In the genomic region with DNA sequence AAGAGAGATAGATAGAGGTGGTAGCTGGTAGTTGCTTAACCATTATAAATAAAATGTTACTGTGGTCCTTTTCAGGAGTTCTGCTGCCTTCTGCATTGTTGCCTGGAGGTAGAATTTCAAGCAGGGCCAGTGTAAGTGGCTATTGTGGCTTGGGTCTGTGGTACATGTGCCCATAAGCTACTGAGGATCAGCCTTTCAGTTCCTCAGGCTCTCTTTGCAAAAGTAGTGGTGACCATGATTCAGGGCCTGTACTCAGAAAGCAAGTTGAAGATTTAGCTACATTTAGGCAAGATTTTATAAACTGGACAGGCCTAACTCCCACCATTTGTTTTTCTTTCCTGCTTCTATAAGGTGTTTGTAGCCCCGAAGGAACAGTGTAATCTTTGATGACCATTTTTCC, we compare ENCODE assay signal across 14 cellular contexts.
DNase-seq lines count a peak whose midpoint lies in the region; ATAC-seq and TF ChIP-seq lines count a peak whose summit lies in the region.
"Had no signal": no experiment of that assay in that cellular context is flagged by ENCODE, and none has a peak within 500 bp of the region (broad histone marks: within the 10 kb centered on the region; RNA-seq: fewer than 3 reads in every experiment).

No MANE protein-coding gene starts in this region.

- peaks cover 9% of the 10 kb centered on the region for H3K4me1 ChIP-seq in CD4-positive, CD25-positive, alpha-beta regulatory T cell (ENCODE audit: control insufficient read depth, insufficient read depth, low read length, poor library complexity, severe bottlenecking)
- H3K4me1 ChIP-seq in hepatocyte (ENCODE audit: insufficient read depth) (peaks cover 17% of the 10 kb centered on the region), stomach (peaks cover 0 to 21% (median 9%) of the 10 kb centered on the region in 4 donors)

- peak overlapping the region in 2 of 3 donors; percentile 91 to 94 for H3K27ac Mint-ChIP-seq in CD4-positive, CD25-positive, alpha-beta regulatory T cell
- H3K27ac Mint-ChIP-seq: activated B cell treated with CpG ODN at 0.5 μM for 24 hours had no signal

- peak overlapping the region; percentile 80 for H3K9ac ChIP-seq in SK-N-MC (ENCODE audit: insufficient read length)

- peak overlapping the region; percentile 57 for H3K4me2 ChIP-seq in hepatocyte

- no peak for ATAC-seq in CD4-positive, CD25-positive, alpha-beta regulatory T cell (ENCODE audit: low read depth in 2 of 2)

- DNase-seq in CD4-positive, CD25-positive, alpha-beta regulatory T cell = no peak
- DNase-seq in SK-N-MC (ENCODE audit: low read depth, low spot score) (no peak), hepatocyte (ENCODE audit: low spot score) (no peak), stomach (no peak), KG1 (lab: John Stamatoyannopoulos, UW) (no peak), NCI-H82 (lab: John Stamatoyannopoulos, UW) (no peak), inferior parietal cortex (ENCODE audit: extremely low spot score) (no peak)
- DNase-seq in activated CD8-positive, alpha-beta memory T cell treated with anti-CD3 and anti-CD28 coated beads, Interleukin-2, amount 50 U/mL, for 4 hours = no peak
- DNase-seq: activated B cell treated with CpG ODN at 0.5 μM for 24 hours, amniotic stem cell, mesendoderm, MG63, NCI-H2171 had no signal

- H3K9me2 ChIP-seq in hepatocyte (replicated peaks; ENCODE audit: insufficient read depth) = no peaks in the 10 kb centered on the region

- H3K9me3 Mint-ChIP-seq in CD4-positive, CD25-positive, alpha-beta regulatory T cell = peaks cover 0 to 5% (median 0%) of the 10 kb centered on the region in 7 donors
- H3K9me3 Mint-ChIP-seq: activated B cell treated with CpG ODN at 0.5 μM for 24 hours had no signal

- H3K79me2 ChIP-seq in hepatocyte = no peaks in the 10 kb centered on the region

- no peaks in the 10 kb centered on the region for H3K36me3 ChIP-seq in CD4-positive, CD25-positive, alpha-beta regulatory T cell (ENCODE audit: control insufficient read depth, insufficient read depth, low read length)
- H3K36me3 ChIP-seq in SK-N-MC (ENCODE audit: insufficient read depth, low read length) (no peaks in the 10 kb centered on the region), hepatocyte (replicated peaks; ENCODE audit: insufficient read depth, low read depth) (no peaks in the 10 kb centered on the region), stomach (no peaks in the 10 kb centered on the region)
- H3K36me3 ChIP-seq: MG63 had no signal

- H3K4me3 ChIP-seq in CD4-positive, CD25-positive, alpha-beta regulatory T cell (ENCODE audit: low read depth, low read length) = no peak overlapping the region
- H3K4me3 ChIP-seq in SK-N-MC (peak overlapping the region; percentile 69), hepatocyte (no peak overlapping the region), stomach (no peak overlapping the region)
- H3K4me3 ChIP-seq: MG63 had no signal

- H4K20me1 ChIP-seq in hepatocyte (ENCODE audit: insufficient read depth, poor library complexity, severe bottlenecking) = no peaks in the 10 kb centered on the region

- intact Hi-C loops in stomach (cut with DNase I; ENCODE audit: low total_unique reads) = no loop called here

- peak overlapping the region in 3 of 4 donors; percentile 13 to 81 (median 74) for H3K4me3 Mint-ChIP-seq in CD4-positive, CD25-positive, alpha-beta regulatory T cell
- H3K4me3 Mint-ChIP-seq: activated B cell treated with CpG ODN at 0.5 μM for 24 hours, CD14-positive monocyte had no signal

- no peak for TF ChIP-seq POLR2A in stomach (IDR thresholded peaks at IDR 0.05)

- H3K36me3 Mint-ChIP-seq in CD4-positive, CD25-positive, alpha-beta regulatory T cell = no peaks in the 10 kb centered on the region
- H3K36me3 Mint-ChIP-seq: CD14-positive monocyte had no signal

- peaks cover 4 to 20% (median 15%) of the 10 kb centered on the region in 4 donors for H3K4me1 Mint-ChIP-seq in CD4-positive, CD25-positive, alpha-beta regulatory T cell

- TF ChIP-seq CTCF in hepatocyte (IDR thresholded peaks at IDR 0.05; ENCODE audit: poor library complexity) (no peak), stomach (IDR thresholded peaks at IDR 0.05) (no peak)

- H3K27ac ChIP-seq in CD4-positive, CD25-positive, alpha-beta regulatory T cell (ENCODE audit: insufficient read depth, low read length, poor library complexity, severe bottlenecking) = peak overlapping the region; percentile 50
- peak overlapping the region; percentile 99 for H3K27ac ChIP-seq in SK-N-MC
- peak overlapping the region; percentile 90 for H3K27ac ChIP-seq in hepatocyte
- peak overlapping the region; percentile 28 to 76 (median 67) for H3K27ac ChIP-seq in stomach

- no peaks in the 10 kb centered on the region for H3K9me3 ChIP-seq in CD4-positive, CD25-positive, alpha-beta regulatory T cell (ENCODE audit: control insufficient read depth in 2 of 2, low read length in 2 of 2)
- H3K9me3 ChIP-seq in SK-N-MC (ENCODE audit: low read depth, low read length) (no peaks in the 10 kb centered on the region), hepatocyte (ENCODE audit: low read depth) (no peaks in the 10 kb centered on the region), stomach (no peaks in the 10 kb centered on the region)
- H3K9me3 ChIP-seq: MG63 had no signal

- peaks cover 9% of the 10 kb centered on the region for H3K27me3 Mint-ChIP-seq in CD4-positive, CD25-positive, alpha-beta regulatory T cell
- H3K27me3 Mint-ChIP-seq: activated B cell treated with CpG ODN at 0.5 μM for 24 hours had no signal

- peak overlapping the region; percentile 48 for H2AFZ ChIP-seq in hepatocyte

- no peaks in the 10 kb centered on the region for H3K27me3 ChIP-seq in CD4-positive, CD25-positive, alpha-beta regulatory T cell (ENCODE audit: control insufficient read depth, insufficient read depth, low read length)
- no peaks in the 10 kb centered on the region for H3K27me3 ChIP-seq in hepatocyte
- no peaks in the 10 kb centered on the region for H3K27me3 ChIP-seq in stomach
- H3K27me3 ChIP-seq: MG63 had no signal

- TF ChIP-seq EP300 in stomach (IDR thresholded peaks at IDR 0.05) = no peak

- WGBS in hepatocyte (ENCODE audit: low lambda C conversion rate, missing lambda C conversion rate) = 48% methylated on average over 1 of the region's 1 CpG
- 32 to 55% (median 47%) methylated on average over 1 of the region's 1 CpG for WGBS in stomach, 5 donors
